In genomic region chr6:83462524-83462923, GRCh38 we compare ENCODE assay signal across 22 cellular contexts. TPM values are rescaled to one million over a fixed set of nuclear protein-coding genes. Genes with fewer than 3 reads are reported as not detected.
"Had no signal": no experiment of that assay in that cellular context is flagged by ENCODE, and none has a peak within 500 bp of the region (broad histone marks: within the 10 kb centered on the region; RNA-seq: fewer than 3 reads in every experiment).

No MANE protein-coding gene starts in this region.

- H3K79me2 ChIP-seq: parathyroid adenoma had no signal

- H3K9me3 Mint-ChIP-seq: activated CD4-positive, alpha-beta memory T cell treated with anti-CD3 and anti-CD28 coated beads, Interleukin-2, amount 10 ng/mL, durations not matched to agents 7 days and 5 days; activated CD4-positive, alpha-beta T cell treated with anti-CD3 and anti-CD28 coated beads, Interleukin-2, amount 10 ng/mL, durations not matched to agents 24 days and 14 days; activated naive CD4-positive, alpha-beta T cell treated with anti-CD3 and anti-CD28 coated beads, Interleukin-2, amount 10 ng/mL, durations not matched to agents 7 days and 5 days; activated T-cell treated with anti-CD3 and anti-CD28 coated beads, Interleukin-2, amount 50 U/mL, for 72 hours; nephron; stimulated activated naive B cell treated with anti-CD40 and anti-IgM and Interleukin-4, amounts not matched to agents 10 μg/mL and 1 μg/mL and 100 μg/mL, for 72 hours had no signal

- H3K36me3 Mint-ChIP-seq: activated naive CD4-positive, alpha-beta T cell treated with anti-CD3 and anti-CD28 coated beads, Interleukin-2, amount 10 ng/mL, durations not matched to agents 7 days and 5 days; stimulated activated naive B cell treated with anti-CD40 and anti-IgM and Interleukin-4, amounts not matched to agents 10 μg/mL and 1 μg/mL and 100 μg/mL, for 72 hours had no signal

- H3K27ac ChIP-seq: heart left ventricle, parathyroid adenoma, transverse colon, uterus had no signal

- H3K4me3 ChIP-seq: heart left ventricle, transverse colon, uterus had no signal

- H3K27ac Mint-ChIP-seq: activated CD4-positive, alpha-beta memory T cell treated with anti-CD3 and anti-CD28 coated beads, Interleukin-2, amount 10 ng/mL, durations not matched to agents 7 days and 5 days; activated CD4-positive, alpha-beta T cell treated with anti-CD3 and anti-CD28 coated beads, Interleukin-2, amount 10 ng/mL, durations not matched to agents 24 days and 14 days; activated naive CD4-positive, alpha-beta T cell treated with anti-CD3 and anti-CD28 coated beads, Interleukin-2, amount 10 ng/mL, durations not matched to agents 7 days and 5 days; activated T-cell treated with anti-CD3 and anti-CD28 coated beads, Interleukin-2, amount 50 U/mL, for 72 hours; stimulated activated naive B cell treated with anti-CD40 and anti-IgM and Interleukin-4, amounts not matched to agents 10 μg/mL and 1 μg/mL and 100 μg/mL, for 72 hours; T-helper 17 cell had no signal

- H2AFZ ChIP-seq: parathyroid adenoma had no signal

- ATAC-seq: activated CD4-positive, CD25-positive, alpha-beta regulatory T cell treated with anti-CD3 and anti-CD28 coated beads, Interleukin-2, amount 50 U/mL, for 24 hours; activated T-cell treated with anti-CD3 and anti-CD28 coated beads, Interleukin-2, amount 50 U/mL, for 72 hours; heart left ventricle; left ventricle myocardium superior; right cardiac atrium; stimulated activated naive B cell treated with anti-CD40 and anti-IgM and Interleukin-4, amounts not matched to agents 10 μg/mL and 1 μg/mL and 100 μg/mL, for 72 hours; T-helper 17 cell had no signal

- H3K9ac ChIP-seq: parathyroid adenoma had no signal

- H3K4me3 Mint-ChIP-seq: activated CD4-positive, alpha-beta memory T cell treated with anti-CD3 and anti-CD28 coated beads, Interleukin-2, amount 10 ng/mL, durations not matched to agents 7 days and 5 days; activated CD4-positive, alpha-beta T cell treated with anti-CD3 and anti-CD28 coated beads, Interleukin-2, amount 10 ng/mL, durations not matched to agents 24 days and 14 days; activated naive CD4-positive, alpha-beta T cell treated with anti-CD3 and anti-CD28 coated beads, Interleukin-2, amount 10 ng/mL, durations not matched to agents 7 days and 5 days; activated T-cell treated with anti-CD3 and anti-CD28 coated beads, Interleukin-2, amount 50 U/mL, for 72 hours; nephron; stimulated activated naive B cell treated with anti-CD40 and anti-IgM and Interleukin-4, amounts not matched to agents 10 μg/mL and 1 μg/mL and 100 μg/mL, for 72 hours; T-helper 17 cell had no signal

- H3K27me3 ChIP-seq: heart left ventricle, transverse colon, uterus had no signal

- H3K27me3 Mint-ChIP-seq: activated CD4-positive, alpha-beta memory T cell treated with anti-CD3 and anti-CD28 coated beads, Interleukin-2, amount 10 ng/mL, durations not matched to agents 7 days and 5 days; activated naive CD4-positive, alpha-beta T cell treated with anti-CD3 and anti-CD28 coated beads, Interleukin-2, amount 10 ng/mL, durations not matched to agents 7 days and 5 days; T-helper 17 cell had no signal

- H3K4me1 ChIP-seq: parathyroid adenoma, uterus had no signal

- H3K4me1 Mint-ChIP-seq: activated CD4-positive, alpha-beta T cell treated with anti-CD3 and anti-CD28 coated beads, Interleukin-2, amount 10 ng/mL, durations not matched to agents 24 days and 14 days; activated naive CD4-positive, alpha-beta T cell treated with anti-CD3 and anti-CD28 coated beads, Interleukin-2, amount 10 ng/mL, durations not matched to agents 7 days and 5 days; stimulated activated naive B cell treated with anti-CD40 and anti-IgM and Interleukin-4, amounts not matched to agents 10 μg/mL and 1 μg/mL and 100 μg/mL, for 72 hours; T-helper 17 cell had no signal

- DNase-seq: activated CD4-positive, alpha-beta memory T cell treated with anti-CD3 and anti-CD28 coated beads, Interleukin-2, amount 10 ng/mL, durations not matched to agents 7 days and 5 days; activated CD4-positive, alpha-beta T cell treated with anti-CD3 and anti-CD28 coated beads, Interleukin-2, amount 10 ng/mL, durations not matched to agents 24 days and 14 days; activated effector memory CD4-positive, alpha-beta T cell treated with anti-CD3 and anti-CD28 coated beads, Interleukin-2, amount 50 U/mL, for 16 hours; activated naive CD4-positive, alpha-beta T cell treated with anti-CD3 and anti-CD28 coated beads, Interleukin-2, amount 10 ng/mL, durations not matched to agents 7 days and 5 days; activated T-cell treated with anti-CD3 and anti-CD28 coated beads, Interleukin-2, amount 50 U/mL, for 72 hours; amygdala; cortex of kidney; heart left ventricle; left ventricle myocardium superior; mammary epithelial cell; right cardiac atrium; small intestine; stimulated activated CD4-positive, alpha-beta T cell treated with anti-CD3 and anti-CD28 coated beads, Interleukin-15, amount 100 ng/mL, for 24 hours; stimulated activated CD8-positive, alpha-beta memory T cell treated with anti-CD3 and anti-CD28 coated beads, Interleukin-4, amount 100 ng/mL, for 48 hours; stimulated activated naive B cell treated with anti-CD40 and anti-IgM and Interleukin-4, amounts not matched to agents 10 μg/mL and 1 μg/mL and 100 μg/mL, for 72 hours; T-helper 17 cell; transverse colon; uterus had no signal

- H3K36me3 ChIP-seq: heart left ventricle, transverse colon, uterus had no signal

- H3K9me3 ChIP-seq: heart left ventricle, transverse colon, uterus had no signal

RNA-seq across cellular contexts. Expression of gene ME1, which starts 31.7 kb away (rescaled TPM):
- total RNA-seq: activated CD4-positive, alpha-beta T cell treated with anti-CD3 and anti-CD28 coated beads, Interleukin-2, amount 10 ng/mL, durations not matched to agents 24 days and 14 days had no signal

RNA-seq across cellular contexts. Expression of gene PRSS35, which starts 49.8 kb away (rescaled TPM):
- total RNA-seq: activated CD4-positive, alpha-beta memory T cell treated with anti-CD3 and anti-CD28 coated beads, Interleukin-2, amount 10 ng/mL, durations not matched to agents 7 days and 5 days; activated CD4-positive, alpha-beta T cell treated with anti-CD3 and anti-CD28 coated beads, Interleukin-2, amount 10 ng/mL, durations not matched to agents 24 days and 14 days; activated T-cell treated with anti-CD3 and anti-CD28 coated beads, Interleukin-2, amount 50 U/mL, for 72 hours; bronchial epithelial cell; transverse colon had no signal
